Comparison of ENCODE assay signal across 18 cellular contexts in genomic region chr12:65657635-65658034, GRCh38.
A peak's percentile ranks its signal among the peaks of the same experiment; 100 is the strongest.
DNase-seq lines count a peak whose midpoint lies in the region; ATAC-seq, FAIRE-seq and TF ChIP-seq lines count a peak whose summit lies in the region.
"Had no signal": no experiment of that assay in that cellular context is flagged by ENCODE, and none has a peak within 500 bp of the region (broad histone marks: within the 10 kb centered on the region; RNA-seq: fewer than 3 reads in every experiment).

No MANE protein-coding gene starts in this region.

- H3K36me3 ChIP-seq in PC-3 (ENCODE audit: low read depth, low read length), result no peaks in the 10 kb centered on the region
- peaks cover 0 to 2% of the 10 kb centered on the region in 2 experiments for H3K36me3 ChIP-seq in endothelial cell of umbilical vein (ENCODE audit: control insufficient read depth in 2 of 2, extremely low read depth in 1 of 2, insufficient read depth in 2 of 2, low read length in 2 of 2)
- no peaks in the 10 kb centered on the region for H3K36me3 ChIP-seq in skeletal muscle satellite cell (ENCODE audit: insufficient read depth, low read length)
- H3K36me3 ChIP-seq: adrenal gland, lower lobe of right lung, upper lobe of right lung had no signal

- CTCF ChIA-PET in PC-3 (lab: Charles Lee), result no interaction called here
- CTCF ChIA-PET in endothelial cell of umbilical vein (lab: Charles Lee), result interaction anchor here (0.9 to 2.5 kb wide), 7 partner anchors 11 to 101 kb away, joined by 3 to 11 read pairs (median 6); no protein-coding TSS in a partner anchor

- peaks cover 18% of the 10 kb centered on the region for H3K4me1 Mint-ChIP-seq in activated naive CD8-positive, alpha-beta T cell treated with anti-CD3 and anti-CD28 coated beads for 36 hours
- peaks cover 32% of the 10 kb centered on the region for H3K4me1 Mint-ChIP-seq in activated naive CD8-positive, alpha-beta T cell treated with anti-CD3 and anti-CD28 coated beads, Interleukin-2, amount 50 U/mL, for 24 hours
- H3K4me1 Mint-ChIP-seq: naive thymus-derived CD8-positive, alpha-beta T cell had no signal

- peaks cover 13% of the 10 kb centered on the region for H3F3A ChIP-seq in PC-3 (ENCODE audit: low read length, unreplicated experiment)

- H3K9me3 ChIP-seq in PC-3 (ENCODE audit: low read length) (no peaks in the 10 kb centered on the region), endothelial cell of umbilical vein (replicated peaks; ENCODE audit: control insufficient read depth, insufficient read depth, low read length) (no peaks in the 10 kb centered on the region), skeletal muscle satellite cell (replicated peaks; ENCODE audit: low read length) (no peaks in the 10 kb centered on the region)
- H3K9me3 ChIP-seq: adrenal gland, lower lobe of right lung, psoas muscle, upper lobe of right lung had no signal

- H3K4me3 ChIP-seq in PC-3 (ENCODE audit: low read length) (no peak overlapping the region), endothelial cell of umbilical vein (replicated peaks in 1 of 3; ENCODE audit: insufficient read depth in 1 of 3, low read depth in 1 of 3, low read length in 3 of 3) (no peak overlapping the region), skeletal muscle satellite cell (ENCODE audit: low read length) (peak overlapping the region; percentile 14)
- H3K4me3 ChIP-seq: adrenal gland, lower lobe of right lung, psoas muscle, upper lobe of right lung had no signal

- ATAC-seq in activated naive CD8-positive, alpha-beta T cell treated with anti-CD3 and anti-CD28 coated beads, Interleukin-2, amount 50 U/mL, for 24 hours, result no peak
- ATAC-seq in PC-3 (peak; percentile 3), HG02571 (IDR thresholded peaks at IDR 0.05; ENCODE audit: unreplicated experiment) (no peak)
- ATAC-seq: lower lobe of right lung; naive thymus-derived CD8-positive, alpha-beta T cell; psoas muscle; upper lobe of right lung had no signal

- TF ChIP-seq CTCF in PC-3 (conservative IDR thresholded peaks at IDR 0.05; ENCODE audit: low read depth, low read length) (no peak), endothelial cell of umbilical vein (IDR thresholded peaks at IDR 0.05; ENCODE audit: extremely low read depth in 1 of 2, insufficient read depth in 1 of 2, low read depth in 1 of 2, low read length in 2 of 2) (no peak)

- H3K9me2 ChIP-seq in PC-3 (replicated peaks; ENCODE audit: low read length), result no peaks in the 10 kb centered on the region

- H2AFZ ChIP-seq in PC-3 (ENCODE audit: low read length) (no peak overlapping the region), endothelial cell of umbilical vein (ENCODE audit: low read depth, low read length) (no peak overlapping the region)

- intact Hi-C loops in PC-3 (cut with micrococcal nuclease), result loop anchor here (1.0 to 2.0 kb wide), 5 partner anchors 8 to 167 kb away; partner anchors contain the start of gene HMGA2
- intact Hi-C loops in endothelial cell of umbilical vein (cut with micrococcal nuclease), result loop anchor here (1.0 to 5.0 kb wide), 9 partner anchors 8 to 290 kb away; no protein-coding TSS in a partner anchor

- no peak overlapping the region for H3K4me3 Mint-ChIP-seq in activated naive CD8-positive, alpha-beta T cell treated with anti-CD3 and anti-CD28 coated beads for 36 hours
- no peak overlapping the region for H3K4me3 Mint-ChIP-seq in activated naive CD8-positive, alpha-beta T cell treated with anti-CD3 and anti-CD28 coated beads, Interleukin-2, amount 50 U/mL, for 24 hours
- H3K4me3 Mint-ChIP-seq: activated CD4-positive, alpha-beta memory T cell treated with anti-CD3 and anti-CD28 coated beads for 36 hours; activated T-cell treated with anti-CD3 and anti-CD28 coated beads, Interleukin-2, amount 50 U/mL, for 72 hours; naive thymus-derived CD8-positive, alpha-beta T cell had no signal

- H3K9ac ChIP-seq in PC-3 (ENCODE audit: low read length) (peak overlapping the region; percentile 94), endothelial cell of umbilical vein (replicated peaks; ENCODE audit: extremely low read depth, insufficient read depth, low read length) (peak overlapping the region; percentile 81), skeletal muscle satellite cell (ENCODE audit: low read depth, low read length) (peak overlapping the region; percentile 85)

- H3K27ac ChIP-seq in PC-3 (ENCODE audit: low read length) (peak overlapping the region; percentile 99), endothelial cell of umbilical vein (ENCODE audit: insufficient read depth, low read depth, low read length) (peak overlapping the region; percentile 100)
- H3K27ac ChIP-seq: adrenal gland, lower lobe of right lung, psoas muscle, upper lobe of right lung had no signal

- peaks cover 4% of the 10 kb centered on the region for H3K36me3 Mint-ChIP-seq in activated naive CD8-positive, alpha-beta T cell treated with anti-CD3 and anti-CD28 coated beads for 36 hours
- H3K36me3 Mint-ChIP-seq in activated naive CD8-positive, alpha-beta T cell treated with anti-CD3 and anti-CD28 coated beads, Interleukin-2, amount 50 U/mL, for 24 hours (ENCODE audit: low read depth), result no peaks in the 10 kb centered on the region
- H3K36me3 Mint-ChIP-seq: activated CD4-positive, alpha-beta memory T cell treated with anti-CD3 and anti-CD28 coated beads for 36 hours; naive thymus-derived CD8-positive, alpha-beta T cell had no signal

- H3K27ac Mint-ChIP-seq in activated naive CD8-positive, alpha-beta T cell treated with anti-CD3 and anti-CD28 coated beads for 36 hours, result peak overlapping the region; percentile 0
- H3K27ac Mint-ChIP-seq in activated naive CD8-positive, alpha-beta T cell treated with anti-CD3 and anti-CD28 coated beads, Interleukin-2, amount 50 U/mL, for 24 hours, result no peak overlapping the region
- H3K27ac Mint-ChIP-seq: activated CD4-positive, alpha-beta memory T cell treated with anti-CD3 and anti-CD28 coated beads for 36 hours; activated T-cell treated with anti-CD3 and anti-CD28 coated beads, Interleukin-2, amount 50 U/mL, for 72 hours; naive thymus-derived CD8-positive, alpha-beta T cell had no signal

- peak overlapping the region; percentile 71 for H3K4me2 ChIP-seq in PC-3 (ENCODE audit: low read length)
- H3K4me2 ChIP-seq in endothelial cell of umbilical vein (ENCODE audit: insufficient read depth, low read length), result peak overlapping the region; percentile 90
- H3K4me2 ChIP-seq in skeletal muscle satellite cell (ENCODE audit: low read length), result peak overlapping the region; percentile 24

- peaks cover 11% of the 10 kb centered on the region; the same call in 1 of the 2 replicates for H3K79me2 ChIP-seq in PC-3 (ENCODE audit: low read length)
- H3K79me2 ChIP-seq in endothelial cell of umbilical vein (ENCODE audit: control insufficient read depth, insufficient read depth, low read length), result peaks cover 3% of the 10 kb centered on the region

- BruUV-seq in PC-3 (replicated peaks; lab: Mats Ljungman, UMichigan) (TSS peak; percentile 54), endothelial cell of umbilical vein (replicated peaks; lab: Mats Ljungman, UMichigan) (no TSS peak)

- no peaks in the 10 kb centered on the region for H3K9me1 ChIP-seq in endothelial cell of umbilical vein (replicated peaks; ENCODE audit: control insufficient read depth, extremely low read depth, insufficient read depth, low read length)

- peaks cover 49% of the 10 kb centered on the region for H3K27me3 Mint-ChIP-seq in activated naive CD8-positive, alpha-beta T cell treated with anti-CD3 and anti-CD28 coated beads for 36 hours
- peaks cover 26% of the 10 kb centered on the region for H3K27me3 Mint-ChIP-seq in activated naive CD8-positive, alpha-beta T cell treated with anti-CD3 and anti-CD28 coated beads, Interleukin-2, amount 50 U/mL, for 24 hours

- POLR2A ChIA-PET in PC-3 (lab: Charles Lee; ENCODE audit: unreplicated experiment) (interaction anchor here (0.5 to 1.5 kb wide), 3 partner anchors 16 to 53 kb away, joined by 5 read pairs; no protein-coding TSS in a partner anchor), endothelial cell of umbilical vein (lab: Charles Lee) (interaction anchor here (0.6 to 1.5 kb wide), 2 partner anchors 20 to 192 kb away, joined by 4 to 11 read pairs; no protein-coding TSS in a partner anchor)

- H3K4me1 ChIP-seq in PC-3 (ENCODE audit: insufficient read depth, low read length), result peaks cover 35% of the 10 kb centered on the region
- H3K4me1 ChIP-seq in endothelial cell of umbilical vein (ENCODE audit: control insufficient read depth, extremely low read depth, insufficient read depth, low read length), result peaks cover 66% of the 10 kb centered on the region
- peaks cover 48% of the 10 kb centered on the region for H3K4me1 ChIP-seq in skeletal muscle satellite cell (ENCODE audit: control insufficient read depth, insufficient read depth, low read length)
- H3K4me1 ChIP-seq: adrenal gland, lower lobe of right lung, psoas muscle, upper lobe of right lung had no signal

- H3K9me3 Mint-ChIP-seq in activated naive CD8-positive, alpha-beta T cell treated with anti-CD3 and anti-CD28 coated beads for 36 hours, result peaks cover 11% of the 10 kb centered on the region
- H3K9me3 Mint-ChIP-seq in activated naive CD8-positive, alpha-beta T cell treated with anti-CD3 and anti-CD28 coated beads, Interleukin-2, amount 50 U/mL, for 24 hours, result peaks cover 14% of the 10 kb centered on the region

- H3K27me3 ChIP-seq in PC-3 (ENCODE audit: low read length) (no peaks in the 10 kb centered on the region), endothelial cell of umbilical vein (ENCODE audit: control insufficient read depth in 2 of 2, insufficient read depth in 2 of 2, low read length in 2 of 2) (no peaks in the 10 kb centered on the region), skeletal muscle satellite cell (ENCODE audit: control insufficient read depth, insufficient read depth, low read length) (no peaks in the 10 kb centered on the region)
- H3K27me3 ChIP-seq: adrenal gland had no signal

- FAIRE-seq in endothelial cell of umbilical vein (lab: Jason Lieb, UNC) (no peak), frontal cortex (lab: Jason Lieb, UNC) (no peak)
- FAIRE-seq: HTR-8/SVneo had no signal

- H4K20me1 ChIP-seq in PC-3 (ENCODE audit: low read length) (no peaks in the 10 kb centered on the region), endothelial cell of umbilical vein (replicated peaks; ENCODE audit: control insufficient read depth, extremely low read depth, insufficient read depth, low read length) (no peaks in the 10 kb centered on the region)

- no peak for TF ChIP-seq POLR2A in endothelial cell of umbilical vein (IDR thresholded peaks at IDR 0.05; ENCODE audit: low read depth, low read length)

- no peak for DNase-seq in activated naive CD8-positive, alpha-beta T cell treated with anti-CD3 and anti-CD28 coated beads for 36 hours
- DNase-seq in activated naive CD8-positive, alpha-beta T cell treated with anti-CD3 and anti-CD28 coated beads, Interleukin-2, amount 50 U/mL, for 24 hours, result no peak
- DNase-seq in PC-3, result peak; percentile 43
- no peak for DNase-seq in endothelial cell of umbilical vein (ENCODE audit: low read depth, low spot score)
- DNase-seq in frontal cortex (ENCODE audit: low spot score in 2 of 2), result no peak
- no peak for DNase-seq in activated effector memory CD4-positive, alpha-beta T cell treated with Interleukin-2 at 50 U/mL for 16 hours
- DNase-seq: adrenal gland; lower lobe of right lung; naive thymus-derived CD8-positive, alpha-beta T cell; NCI-H524 treated with DMSO at 0.1 percent for 48 hours; OCI-M1; psoas muscle; upper lobe of right lung had no signal

- dilution Hi-C loops in endothelial cell of umbilical vein (cut with MboI; ENCODE audit: extremely low pct_ligation_motif_present, low sequenced_read_pairs), result no loop called here

TF ChIP-seq in endothelial cell of umbilical vein, 7 proteins besides CTCF, POLR2A, EP300 and RAD21 (continues in another document):
- TF ChIP-seq POLR2AphosphoS5 (IDR thresholded peaks at IDR 0.05; ENCODE audit: insufficient read depth, low read depth, low read length), result no peak

Comparison
In these comparisons a context has a peak if more than half of its experiments do, and no peak if none do; other contexts are left out.
1. H3K4me2 ChIP-seq: peak in every context shown above with its lines; median percentile 90 in endothelial cell of umbilical vein; 71 in PC-3; 24 in skeletal muscle satellite cell.